ENCODE assay signal across 29 cellular contexts in the genomic region with DNA sequence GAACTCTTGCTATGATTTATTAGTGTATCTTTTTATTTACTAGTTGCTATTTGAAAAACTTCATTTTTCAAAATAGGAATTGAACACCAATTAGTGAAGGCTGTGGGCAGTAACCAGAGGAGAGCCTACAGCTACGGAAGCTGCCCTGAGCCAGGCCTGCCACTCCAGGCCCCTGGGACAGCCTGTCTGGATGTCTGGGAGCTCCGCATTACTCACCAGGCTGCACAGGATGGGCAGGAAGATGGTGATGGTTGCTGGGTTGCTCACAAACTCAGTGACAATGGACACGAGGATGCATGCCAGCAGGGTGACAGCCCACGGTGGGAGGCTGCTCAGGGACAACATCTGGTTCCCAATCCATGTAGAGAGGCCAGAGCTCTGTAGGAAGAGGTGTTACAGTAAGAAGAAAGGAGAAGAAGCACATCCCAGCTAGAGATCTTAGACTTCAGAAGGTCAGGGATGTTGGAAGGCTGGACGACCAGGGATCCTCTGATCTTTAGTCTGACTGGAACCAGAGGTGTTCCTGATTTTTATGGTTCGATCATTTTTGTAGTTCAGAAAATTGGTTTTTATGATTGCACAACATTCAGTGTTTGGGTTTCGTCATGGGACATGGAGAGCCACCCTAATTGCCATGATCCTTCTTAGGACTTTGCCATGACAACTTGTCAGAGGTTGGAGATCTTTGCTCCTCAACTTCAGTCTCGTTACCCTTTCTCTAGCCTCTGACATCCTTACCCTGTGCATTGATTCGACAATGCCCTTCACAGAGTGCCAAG. TPM values are rescaled to one million over a fixed set of nuclear protein-coding genes. Genes with fewer than 3 reads are reported as not detected.
DNase-seq lines count a peak whose midpoint lies in the region; ATAC-seq and TF ChIP-seq lines count a peak whose summit lies in the region.
"Had no signal": no experiment of that assay in that cellular context is flagged by ENCODE, and none has a peak within 500 bp of the region (broad histone marks: within the 10 kb centered on the region; RNA-seq: fewer than 3 reads in every experiment).

No MANE protein-coding gene starts in this region.

- no peak overlapping the region for H3K4me3 ChIP-seq in GM23248
- H3K4me3 ChIP-seq in fibroblast of pulmonary artery (replicated peaks; ENCODE audit: low read depth, low read length) = no peak overlapping the region
- H3K4me3 ChIP-seq in osteoblast (ENCODE audit: insufficient read depth, low read length) = no peak overlapping the region
- no peak overlapping the region for H3K4me3 ChIP-seq in dorsolateral prefrontal cortex
- H3K4me3 ChIP-seq: adrenal gland, cardiac muscle cell, lung, MG63, SK-N-MC, thoracic aorta had no signal

- peaks cover 33% of the 10 kb centered on the region for H3K4me1 ChIP-seq in GM23248 (ENCODE audit: insufficient read depth)
- peaks cover 29% of the 10 kb centered on the region for H3K4me1 ChIP-seq in osteoblast (ENCODE audit: insufficient read depth, low read length)

- ATAC-seq in SK-N-SH treated with all-trans-retinoic acid at 6 μM for 48 hours = peak; percentile 66
- no peak for ATAC-seq in GM21423 (IDR thresholded peaks at IDR 0.05; ENCODE audit: unreplicated experiment)
- ATAC-seq: activated CD4-positive, CD25-positive, alpha-beta regulatory T cell treated with anti-CD3 and anti-CD28 coated beads, Interleukin-2, amount 50 U/mL, for 24 hours; CD8-positive, alpha-beta T cell had no signal

- peaks cover 30% of the 10 kb centered on the region for H3F3A ChIP-seq in GM23248 (ENCODE audit: insufficient read depth)

- H3K9me3 ChIP-seq in GM23248 (ENCODE audit: low read depth) = no peaks in the 10 kb centered on the region
- no peaks in the 10 kb centered on the region for H3K9me3 ChIP-seq in osteoblast (ENCODE audit: low read depth, low read length)
- H3K9me3 ChIP-seq: adrenal gland, MG63, thoracic aorta had no signal

- H3K36me3 ChIP-seq in GM23248 (ENCODE audit: low read depth) (peaks cover 9% of the 10 kb centered on the region; the same call in 1 of the 2 replicates), osteoblast (ENCODE audit: insufficient read depth, low read length) (no peaks in the 10 kb centered on the region)
- H3K36me3 ChIP-seq: adrenal gland, MG63 had no signal

- no peaks in the 10 kb centered on the region for H3K9me2 ChIP-seq in GM23248 (ENCODE audit: insufficient read depth)

- 47 to 50% methylated on average over 9 of the region's 9 CpGs for WGBS in GM23248 (ENCODE audit: low coverage in 1 of 2, low lambda C conversion rate in 2 of 2, missing lambda C conversion rate in 2 of 2), 2 experiments

- no peak for TF ChIP-seq CTCF in fibroblast of pulmonary artery (IDR thresholded peaks at IDR 0.05; ENCODE audit: low read length, missing control alignments)
- no peak for TF ChIP-seq CTCF in osteoblast (IDR thresholded peaks at IDR 0.05; ENCODE audit: extremely low read depth, low read depth, low read length)
- no peak for TF ChIP-seq CTCF in dorsolateral prefrontal cortex (IDR thresholded peaks at IDR 0.05 in 54 of 56, conservative IDR thresholded peaks at IDR 0.05 in 2 of 56; ENCODE audit: low read depth in 1 of 56, partially characterized antibody in 56 of 56)

- peak overlapping the region; percentile 9; the same call in 1 of the 2 replicates for H3K9ac ChIP-seq in GM23248

- H3K79me2 ChIP-seq in GM23248 (ENCODE audit: insufficient read depth) (peaks cover 84% of the 10 kb centered on the region), osteoblast (ENCODE audit: insufficient read depth, low read length) (peaks cover 27% of the 10 kb centered on the region)

- H3K4me2 ChIP-seq in GM23248 (ENCODE audit: unreplicated experiment) (peak overlapping the region; percentile 30), osteoblast (ENCODE audit: insufficient read depth, low read length) (no peak overlapping the region)

- H3K27ac ChIP-seq in GM23248 (peak overlapping the region; percentile 49), osteoblast (ENCODE audit: low read depth, low read length) (peak overlapping the region; percentile 12), dorsolateral prefrontal cortex (no peak overlapping the region)
- H3K27ac ChIP-seq: cardiac muscle cell, SK-N-MC, thoracic aorta had no signal

- H3K27me3 ChIP-seq in GM23248 (replicated peaks; ENCODE audit: insufficient read depth) = no peaks in the 10 kb centered on the region
- H3K27me3 ChIP-seq in osteoblast (ENCODE audit: insufficient read depth, low read length) = no peaks in the 10 kb centered on the region
- no peaks in the 10 kb centered on the region for H3K27me3 ChIP-seq in dorsolateral prefrontal cortex
- H3K27me3 ChIP-seq: adrenal gland, cardiac muscle cell, MG63 had no signal

- no peaks in the 10 kb centered on the region for H4K20me1 ChIP-seq in GM23248 (ENCODE audit: insufficient read depth)
- no peaks in the 10 kb centered on the region for H4K20me1 ChIP-seq in osteoblast (ENCODE audit: insufficient read depth, low read length)

- in situ Hi-C loops in GM23248 (cut with MboI) = no loop called here

- H2AFZ ChIP-seq in GM23248 (no peak overlapping the region), osteoblast (ENCODE audit: low read length) (no peak overlapping the region)

- intact Hi-C loops in dorsolateral prefrontal cortex (cut with DNase I) = loop anchor here in 1 of 2 donors (10.0 kb wide), 1 partner anchor 1649 kb away; no protein-coding TSS in a partner anchor

- DNase-seq in GM23248 (peak; percentile 78), fibroblast of pulmonary artery (ENCODE audit: low read depth) (peak; percentile 37), osteoblast (ENCODE audit: insufficient read length, low spot score, missing footprints) (peak; percentile 73), SW 1271 (lab: John Stamatoyannopoulos, UW) (no peak), H4 (ENCODE audit: low spot score) (no peak), dorsolateral prefrontal cortex (no peak)
- DNase-seq: activated gamma-delta T cell treated with Interleukin-2 at 50 U/mL for 16 hours; activated T-cell treated with anti-CD3 and anti-CD28 coated beads, Interleukin-2, amount 50 U/mL, for 1 hour; CD8-positive, alpha-beta T cell; cortex of kidney; DMS153; kidney; MG63; NCI-H1436; NCI-H2107; NCI-H510A; nucleus accumbens; small intestine; stimulated activated naive CD4-positive, alpha-beta T cell; T1000 had no signal

TF ChIP-seq in SK-N-SH treated with all-trans-retinoic acid at 6 μM for 48 hours, 23 proteins besides CTCF, POLR2A, EP300 and RAD21:
- no peak for TF ChIP-seq ZFP3 (CRISPR knock-in tag; IDR thresholded peaks at IDR 0.05)
- no peak for TF ChIP-seq ZFP30 (CRISPR knock-in tag; IDR thresholded peaks at IDR 0.05)
- no peak for TF ChIP-seq ESRRG (CRISPR knock-in tag; IDR thresholded peaks at IDR 0.05)
- TF ChIP-seq CSDC2 (CRISPR knock-in tag; IDR thresholded peaks at IDR 0.05) = no peak
- TF ChIP-seq SNAI2 (CRISPR knock-in tag; IDR thresholded peaks at IDR 0.05) = no peak
- no peak for TF ChIP-seq ZC3H10 (CRISPR knock-in tag; IDR thresholded peaks at IDR 0.05)

RNA-seq across cellular contexts. Expression of a gene that starts 23.2 kb away (rescaled TPM):
- total RNA-seq in GM23248 (2014; rRNA removed; shearing (Covaris generic)) = 11.3 and 16.9 TPM in 2 replicates
- 93.2 and 97.0 TPM in 2 replicates for polyA plus RNA-seq in GM23248 (2016; fragmentation: Nextera tagmentation; extraction: Ambion mirVana)
- total RNA-seq in osteoblast (18.8 and 21.5 TPM in 2 replicates), dorsolateral prefrontal cortex (10 to 100 TPM; 14.7 to 33.0 (median 23.4) TPM)
- total RNA-seq in H4 (2014; rRNA removed; shearing (Covaris generic)) = 20.9 and 22.7 TPM in 2 replicates

RNA-seq across cellular contexts. Expression of a gene that starts 42.5 kb away (rescaled TPM):
- 0.11 TPM in 1 of 2 replicates, not detected in the other for total RNA-seq in GM23248 (2014; rRNA removed; shearing (Covaris generic))
- 0.62 and 1.9 TPM in 2 replicates for polyA plus RNA-seq in GM23248 (2016; fragmentation: Nextera tagmentation; extraction: Ambion mirVana)
- total RNA-seq in osteoblast (0.36 and 0.88 TPM in 2 replicates), dorsolateral prefrontal cortex (10 to 100 TPM in 20 of 120 experiments, 1 to 10 TPM in 40, under 1 TPM in 36, not detected in 24; 0.07 to 39.2 (median 1.7) TPM)
- not detected in 2 replicates for total RNA-seq in H4 (2014; rRNA removed; shearing (Covaris generic))
- total RNA-seq: CD8-positive, alpha-beta T cell; fibroblast of villous mesenchyme; kidney had no signal

Comparison
In these comparisons a context has a peak if more than half of its experiments do, and no peak if none do; other contexts are left out.
1. DNase-seq: peak in GM23248 (single experiment), fibroblast of pulmonary artery (single experiment) and osteoblast (single experiment); none in SW 1271 (0 of 2), H4 (single experiment) and dorsolateral prefrontal cortex (0 of 10).
2. H3K27ac ChIP-seq: peak in GM23248 (single experiment) and osteoblast (single experiment); none in dorsolateral prefrontal cortex (0 of 59).